20 cellular contexts compared by ENCODE assay signal in the genomic region with DNA sequence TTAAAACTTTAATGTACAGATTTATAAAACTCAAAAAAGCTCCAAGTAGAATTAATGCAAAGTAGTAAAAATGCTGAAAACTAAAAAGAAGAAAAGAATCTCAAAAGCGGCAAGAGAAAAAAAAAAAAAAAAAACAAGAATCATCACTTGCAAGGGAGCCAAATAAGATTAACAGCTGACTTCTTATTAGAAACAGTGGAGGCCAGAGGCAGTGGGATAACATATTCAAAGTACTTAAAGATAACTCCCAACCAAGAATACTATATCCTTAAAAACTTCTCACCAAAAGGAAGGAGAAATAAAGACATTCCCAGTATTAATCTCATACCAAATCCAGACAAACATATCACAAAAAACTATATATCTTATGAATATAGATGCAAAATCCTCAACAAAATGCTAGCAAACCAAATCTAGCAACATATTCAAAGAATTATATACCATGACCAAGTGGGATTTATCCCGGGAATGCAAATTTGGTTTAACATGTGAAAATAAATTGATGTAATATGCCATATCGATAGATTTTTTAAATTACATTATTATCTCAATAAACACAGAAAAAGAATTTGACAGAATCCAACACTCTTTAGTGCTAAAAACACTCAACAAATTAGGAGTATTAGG.
DNase-seq lines count a peak whose midpoint lies in the region; ATAC-seq, FAIRE-seq and TF ChIP-seq lines count a peak whose summit lies in the region.
"Had no signal": no experiment of that assay in that cellular context is flagged by ENCODE, and none has a peak within 500 bp of the region (broad histone marks: within the 10 kb centered on the region; RNA-seq: fewer than 3 reads in every experiment).

No MANE protein-coding gene starts in this region.

- H3K79me2 ChIP-seq in HepG2 (ENCODE audit: insufficient read depth, low read length) (no peaks in the 10 kb centered on the region), Karpas-422 (ENCODE audit: low read length) (no peaks in the 10 kb centered on the region)

- H3K4me3 ChIP-seq in HepG2 (replicated peaks in 1 of 3; ENCODE audit: insufficient read depth in 1 of 3, low read depth in 2 of 3, low read length in 3 of 3) (no peak overlapping the region), right lobe of liver (no peak overlapping the region), adipocyte (ENCODE audit: low read length) (peak overlapping the region; percentile 24), Karpas-422 (ENCODE audit: low read length) (no peak overlapping the region)
- H3K4me3 ChIP-seq: A549, BLaER1, GM23338 had no signal

- TF ChIP-seq EP300 in HepG2 (IDR thresholded peaks at IDR 0.05; ENCODE audit: low read depth in 2 of 2, low read length in 2 of 2) = no peak
- TF ChIP-seq EP300 in HepG2 (CRISPR knock-in tag; IDR thresholded peaks at IDR 0.05; ENCODE audit: borderline replicate concordance) = no peak

- 0 out of 5 replicates have a peak, but pooled peaks cover 0 to 3% of the 10 kb centered on the region in 2 experiments for H3K27me3 ChIP-seq in HepG2 (ENCODE audit: control insufficient read depth in 1 of 2, insufficient read depth in 2 of 2, low read length in 2 of 2)
- no peaks in the 10 kb centered on the region for H3K27me3 ChIP-seq in right lobe of liver
- H3K27me3 ChIP-seq in adipocyte (replicated peaks; ENCODE audit: control insufficient read depth, insufficient read depth, low read length) = peaks cover 14% of the 10 kb centered on the region
- H3K27me3 ChIP-seq in Karpas-422 (ENCODE audit: low read length) = peaks cover 3% of the 10 kb centered on the region; the same call in 1 of the 2 replicates
- H3K27me3 ChIP-seq: BLaER1 had no signal

- H3K27ac ChIP-seq in HepG2 (ENCODE audit: extremely low read length, insufficient read depth, low read length) (no peak overlapping the region), right lobe of liver (no peak overlapping the region), Karpas-422 (ENCODE audit: low read length) (no peak overlapping the region)
- H3K27ac ChIP-seq: 22Rv1, A549, BLaER1 had no signal

- in situ Hi-C loops in HepG2 (cut with HindIII; ENCODE audit: extremely low pct_ligation_motif_present, low pct_unique_long_range_greater_than_20kb) = loop anchor here (10.0 kb wide), 1 partner anchor 208 kb away; no protein-coding TSS in a partner anchor

- H3K9me2 ChIP-seq in Karpas-422 (replicated peaks; ENCODE audit: insufficient read depth, low read length) = no peaks in the 10 kb centered on the region

- H4K20me1 ChIP-seq in HepG2 (ENCODE audit: insufficient read depth, low read length) (no peaks in the 10 kb centered on the region), Karpas-422 (ENCODE audit: insufficient read depth, low read depth, low read length) (no peaks in the 10 kb centered on the region)
- H4K20me1 ChIP-seq: BLaER1 had no signal

- TF ChIP-seq POLR2A in HepG2 (IDR thresholded peaks at IDR 0.05; ENCODE audit: insufficient read depth in 1 of 2, low read depth in 2 of 2, low read length in 2 of 2) (no peak), right lobe of liver (IDR thresholded peaks at IDR 0.05) (no peak)

- no peak for TF ChIP-seq CTCF in HepG2 (CRISPR knock-in tag; IDR thresholded peaks at IDR 0.05)
- TF ChIP-seq CTCF in right lobe of liver (IDR thresholded peaks at IDR 0.05) = no peak

- H3K9me3 ChIP-seq in HepG2 (ENCODE audit: low read length) = peaks cover 14% of the 10 kb centered on the region
- peaks cover 0 to 6% (median 0%) of the 10 kb centered on the region in 4 donors for H3K9me3 ChIP-seq in right lobe of liver
- H3K9me3 ChIP-seq in adipocyte (ENCODE audit: control insufficient read depth, low read length) = peaks cover 53% of the 10 kb centered on the region
- H3K9me3 ChIP-seq in Karpas-422 (ENCODE audit: low read length) = peaks cover 14% of the 10 kb centered on the region

- H2AFZ ChIP-seq in HepG2 (ENCODE audit: low read length) = no peak overlapping the region
- no peak overlapping the region for H2AFZ ChIP-seq in Karpas-422 (ENCODE audit: low read length)
- H2AFZ ChIP-seq: GM23338 had no signal

- DNase-seq in DMS53 (lab: John Stamatoyannopoulos, UW) (peak; percentile 22), DMS53 treated with DMSO at 0.1 percent for 48 hours (lab: John Stamatoyannopoulos, UW; ENCODE audit: unreplicated experiment) (no peak), HepG2 (ENCODE audit: low spot score) (no peak), right lobe of liver (no peak), adipocyte (ENCODE audit: low read depth) (no peak), renal cortical epithelial cell (ENCODE audit: low read depth) (peak; percentile 12), Karpas-422 (no peak)
- DNase-seq: AML-193; CD4-positive, alpha-beta memory T cell; DMS153; DND-41; EL; HCEC 1CT had no signal

- H3K9ac ChIP-seq in HepG2 (ENCODE audit: insufficient read depth, low read depth, low read length) (no peak overlapping the region), adipocyte (ENCODE audit: low read length) (no peak overlapping the region), Karpas-422 (ENCODE audit: low read length) (no peak overlapping the region)
- H3K9ac ChIP-seq: BLaER1 had no signal

- no peak overlapping the region for H3K4me2 ChIP-seq in HepG2 (ENCODE audit: low read depth, low read length)
- no peak overlapping the region for H3K4me2 ChIP-seq in Karpas-422 (ENCODE audit: low read depth, low read length, poor library complexity, severe bottlenecking)
- H3K4me2 ChIP-seq: A549, BLaER1, GM23338 had no signal

- no peak for ATAC-seq in HepG2
- ATAC-seq in right lobe of liver = no peak
- ATAC-seq in HG02884 (IDR thresholded peaks at IDR 0.05; ENCODE audit: unreplicated experiment) = no peak
- ATAC-seq: A549, GM23338 had no signal

- no peaks in the 10 kb centered on the region for H3K36me3 ChIP-seq in HepG2 (replicated peaks in 1 of 2; ENCODE audit: control insufficient read depth in 1 of 2, insufficient read depth in 2 of 2, low read length in 2 of 2)
- no peaks in the 10 kb centered on the region for H3K36me3 ChIP-seq in right lobe of liver
- H3K36me3 ChIP-seq in adipocyte (ENCODE audit: control insufficient read depth, insufficient read depth, low read length, severe bottlenecking) = no peaks in the 10 kb centered on the region
- 0 out of 2 replicates have a peak, but pooled peaks cover 5% of the 10 kb centered on the region for H3K36me3 ChIP-seq in Karpas-422 (ENCODE audit: insufficient read depth, low read length)
- H3K36me3 ChIP-seq: BLaER1 had no signal

- no peak for TF ChIP-seq RAD21 in HepG2 (CRISPR knock-in tag; IDR thresholded peaks at IDR 0.05)

- CTCF ChIA-PET in HepG2 (lab: Yijun Ruan, JAX; ENCODE audit: low intra/inter-chr PET ratio, low total read pairs) = no interaction called here

- intact Hi-C loops in HepG2 (cut with micrococcal nuclease; ENCODE audit: unreplicated experiment) (no loop called here), right lobe of liver (cut with DNase I) (no loop called here)

- POLR2A ChIA-PET in HepG2 (lab: Yijun Ruan, JAX) = no interaction called here

- WGBS in HepG2 (ENCODE audit: low lambda C conversion rate) = 13% methylated on average over 3 of the region's 3 CpGs
- 76% methylated on average over 3 of the region's 3 CpGs for WGBS in right lobe of liver (ENCODE audit: insufficient coverage, low coverage, low lambda C conversion rate, missing lambda C conversion rate)

- no TSS peak for BruUV-seq in HepG2 (replicated peaks; lab: Mats Ljungman, UMichigan)

- no peak for FAIRE-seq in HepG2 (lab: Jason Lieb, UNC)
- FAIRE-seq: A549, GM12891, H54 had no signal

- H3K4me1 ChIP-seq in HepG2 (ENCODE audit: insufficient read depth, low read length) = no peaks in the 10 kb centered on the region
- no peaks in the 10 kb centered on the region for H3K4me1 ChIP-seq in right lobe of liver
- H3K4me1 ChIP-seq in adipocyte (ENCODE audit: control insufficient read depth, insufficient read depth, low read length) = peaks cover 5% of the 10 kb centered on the region
- peaks cover 12% of the 10 kb centered on the region for H3K4me1 ChIP-seq in Karpas-422 (ENCODE audit: low read length)
- H3K4me1 ChIP-seq: BLaER1 had no signal

TF ChIP-seq in HepG2, 621 proteins besides CTCF, POLR2A, EP300 and RAD21 (continues in another document):
- TF ChIP-seq HOXD1 (CRISPR knock-in tag; IDR thresholded peaks at IDR 0.05) (no peak), ZNF317 (CRISPR knock-in tag; IDR thresholded peaks at IDR 0.05) (peak; percentile 98), NCOA1 (CRISPR knock-in tag; IDR thresholded peaks at IDR 0.05) (no peak), ZBTB38 (CRISPR knock-in tag; IDR thresholded peaks at IDR 0.05) (no peak)
- TF ChIP-seq, protein P1, sequence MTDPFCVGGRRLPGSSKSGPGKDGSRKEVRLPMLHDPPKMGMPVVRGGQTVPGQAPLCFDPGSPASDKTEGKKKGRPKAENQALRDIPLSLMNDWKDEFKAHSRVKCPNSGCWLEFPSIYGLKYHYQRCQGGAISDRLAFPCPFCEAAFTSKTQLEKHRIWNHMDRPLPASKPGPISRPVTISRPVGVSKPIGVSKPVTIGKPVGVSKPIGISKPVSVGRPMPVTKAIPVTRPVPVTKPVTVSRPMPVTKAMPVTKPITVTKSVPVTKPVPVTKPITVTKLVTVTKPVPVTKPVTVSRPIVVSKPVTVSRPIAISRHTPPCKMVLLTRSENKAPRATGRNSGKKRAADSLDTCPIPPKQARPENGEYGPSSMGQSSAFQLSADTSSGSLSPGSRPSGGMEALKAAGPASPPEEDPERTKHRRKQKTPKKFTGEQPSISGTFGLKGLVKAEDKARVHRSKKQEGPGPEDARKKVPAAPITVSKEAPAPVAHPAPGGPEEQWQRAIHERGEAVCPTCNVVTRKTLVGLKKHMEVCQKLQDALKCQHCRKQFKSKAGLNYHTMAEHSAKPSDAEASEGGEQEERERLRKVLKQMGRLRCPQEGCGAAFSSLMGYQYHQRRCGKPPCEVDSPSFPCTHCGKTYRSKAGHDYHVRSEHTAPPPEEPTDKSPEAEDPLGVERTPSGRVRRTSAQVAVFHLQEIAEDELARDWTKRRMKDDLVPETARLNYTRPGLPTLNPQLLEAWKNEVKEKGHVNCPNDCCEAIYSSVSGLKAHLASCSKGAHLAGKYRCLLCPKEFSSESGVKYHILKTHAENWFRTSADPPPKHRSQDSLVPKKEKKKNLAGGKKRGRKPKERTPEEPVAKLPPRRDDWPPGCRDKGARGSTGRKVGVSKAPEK (CRISPR knock-in tag; IDR thresholded peaks at IDR 0.05; ENCODE audit: borderline replicate concordance) = no peak
- TF ChIP-seq, protein P2, sequence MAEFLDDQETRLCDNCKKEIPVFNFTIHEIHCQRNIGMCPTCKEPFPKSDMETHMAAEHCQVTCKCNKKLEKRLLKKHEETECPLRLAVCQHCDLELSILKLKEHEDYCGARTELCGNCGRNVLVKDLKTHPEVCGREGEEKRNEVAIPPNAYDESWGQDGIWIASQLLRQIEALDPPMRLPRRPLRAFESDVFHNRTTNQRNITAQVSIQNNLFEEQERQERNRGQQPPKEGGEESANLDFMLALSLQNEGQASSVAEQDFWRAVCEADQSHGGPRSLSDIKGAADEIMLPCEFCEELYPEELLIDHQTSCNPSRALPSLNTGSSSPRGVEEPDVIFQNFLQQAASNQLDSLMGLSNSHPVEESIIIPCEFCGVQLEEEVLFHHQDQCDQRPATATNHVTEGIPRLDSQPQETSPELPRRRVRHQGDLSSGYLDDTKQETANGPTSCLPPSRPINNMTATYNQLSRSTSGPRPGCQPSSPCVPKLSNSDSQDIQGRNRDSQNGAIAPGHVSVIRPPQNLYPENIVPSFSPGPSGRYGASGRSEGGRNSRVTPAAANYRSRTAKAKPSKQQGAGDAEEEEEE (CRISPR knock-in tag; IDR thresholded peaks at IDR 0.05; ENCODE audit: borderline replicate concordance) = no peak

Comparison
In these comparisons a context has a peak if more than half of its experiments do, and no peak if none do; other contexts are left out.
1. DNase-seq: peak in DMS53 (single experiment) and renal cortical epithelial cell (single experiment); none in DMS53 treated with DMSO at 0.1 percent for 48 hours (single experiment), HepG2 (single experiment), right lobe of liver (0 of 3), adipocyte (single experiment) and Karpas-422 (single experiment).